2 cellular contexts compared by ENCODE assay signal in genomic region chr1:160780398-160780755, GRCh38.
TF ChIP-seq lines count a peak whose summit lies in the region.

No MANE protein-coding gene starts in this region.

TF ChIP-seq in IMR-90, 13 proteins besides CTCF, POLR2A, EP300 and RAD21:
- no peak for TF ChIP-seq ELK1 (IDR thresholded peaks at IDR 0.05; ENCODE audit: borderline replicate concordance, low read depth, low read length)
- TF ChIP-seq SMC3 (IDR thresholded peaks at IDR 0.05; ENCODE audit: low read depth, low read length): no peak
- no peak for TF ChIP-seq MAFK (IDR thresholded peaks at IDR 0.05; ENCODE audit: low read depth, low read length)
- TF ChIP-seq MXI1 (IDR thresholded peaks at IDR 0.05; ENCODE audit: borderline replicate concordance, low read depth, low read length): no peak
- no peak for TF ChIP-seq RCOR1 (IDR thresholded peaks at IDR 0.05; ENCODE audit: insufficient replicate concordance, low read length)
- no peak for TF ChIP-seq BHLHE40 (IDR thresholded peaks at IDR 0.05; ENCODE audit: low read depth, low read length)
- TF ChIP-seq CEBPB (IDR thresholded peaks at IDR 0.05; ENCODE audit: low read depth, low read length): no peak
- TF ChIP-seq FOS (IDR thresholded peaks at IDR 0.05; ENCODE audit: low read depth, low read length): no peak
- TF ChIP-seq NFE2L2 (IDR thresholded peaks at IDR 0.05; ENCODE audit: low read depth, low read length): no peak
- TF ChIP-seq USF2 (IDR thresholded peaks at IDR 0.05; ENCODE audit: low read depth, low read length): no peak
- TF ChIP-seq RFX5 (IDR thresholded peaks at IDR 0.05; ENCODE audit: low read depth, low read length): no peak
- TF ChIP-seq CHD1 (IDR thresholded peaks at IDR 0.05; ENCODE audit: low read depth, low read length): no peak
- TF ChIP-seq MAZ (IDR thresholded peaks at IDR 0.05; ENCODE audit: borderline replicate concordance, low read depth, low read length): no peak
TF ChIP-seq in IMR-90: peak in this region for 0.

TF ChIP-seq in H1, 55 proteins besides CTCF, POLR2A, EP300 and RAD21:
- TF ChIP-seq KDM1A (IDR thresholded peaks at IDR 0.05; ENCODE audit: borderline replicate concordance, low read length) (0 out of 2 replicates have a peak, but pooled peaks have one; percentile 22), SIRT6 (IDR thresholded peaks at IDR 0.05; ENCODE audit: low read length) (no peak)
